ENCODE assay signal across 32 cellular contexts in genomic region chr1:103520822-103521221, GRCh38.
"Had no signal": no experiment of that assay in that cellular context is flagged by ENCODE, and none has a peak within 500 bp of the region (broad histone marks: within the 10 kb centered on the region; RNA-seq: fewer than 3 reads in every experiment).

No MANE protein-coding gene starts in this region.

- H3K36me3 ChIP-seq: adrenal gland, ascending aorta, brain microvascular endothelial cell, breast epithelium, cardiac muscle cell had no signal

- H3K4me1 ChIP-seq: adrenal gland, breast epithelium had no signal

- ATAC-seq: activated naive CD8-positive, alpha-beta T cell treated with anti-CD3 and anti-CD28 coated beads, Interleukin-2, amount 50 U/mL, for 24 hours; activated T-cell treated with anti-CD3 and anti-CD28 coated beads, Interleukin-2, amount 50 U/mL, for 72 hours; activated T-helper 17 cell treated with anti-CD3 and anti-CD28 coated beads, Interleukin-2, amount 50 U/mL, for 72 hours; body of pancreas had no signal

- DNase-seq: activated effector memory CD4-positive, alpha-beta T cell treated with anti-CD3 and anti-CD28 coated beads, Interleukin-2, amount 50 U/mL, for 16 hours; activated effector memory CD4-positive, alpha-beta T cell treated with Interleukin-2 at 50 U/mL for 16 hours; activated gamma-delta T cell; activated gamma-delta T cell treated with Interleukin-2 at 50 U/mL for 16 hours; activated naive CD4-positive, alpha-beta T cell; activated naive CD4-positive, alpha-beta T cell treated with anti-CD3 and anti-CD28 coated beads for 36 hours; activated naive CD4-positive, alpha-beta T cell treated with anti-CD3 and anti-CD28 coated beads, Interleukin-2, amount 10 ng/mL, durations not matched to agents 7 days and 5 days; activated naive CD4-positive, alpha-beta T cell treated with anti-CD3 and anti-CD28 coated beads, Interleukin-2, amount 50 U/mL, for 16 hours; activated naive CD4-positive, alpha-beta T cell treated with Interleukin-2 at 50 U/mL for 16 hours; activated naive CD8-positive, alpha-beta T cell treated with anti-CD3 and anti-CD28 coated beads for 36 hours; activated naive CD8-positive, alpha-beta T cell treated with anti-CD3 and anti-CD28 coated beads, Interleukin-2, amount 10 ng/mL, durations not matched to agents 7 days and 5 days; activated naive CD8-positive, alpha-beta T cell treated with anti-CD3 and anti-CD28 coated beads, Interleukin-2, amount 50 U/mL, for 24 hours; activated T-cell treated with anti-CD3 and anti-CD28 coated beads, Interleukin-2, amount 50 U/mL, for 4 hours; activated T-cell treated with anti-CD3 and anti-CD28 coated beads, Interleukin-2, amount 50 U/mL, for 48 hours; activated T-cell treated with anti-CD3 and anti-CD28 coated beads, Interleukin-2, amount 50 U/mL, for 72 hours; adrenal gland; amniotic stem cell; amygdala; anterior cingulate cortex; aorta; body of pancreas; brain microvascular endothelial cell; caudate nucleus; central memory CD4-positive, alpha-beta T cell; cerebellar nuclear complex had no signal

- H3K27me3 ChIP-seq: adrenal gland, ascending aorta, body of pancreas, brain microvascular endothelial cell, breast epithelium, cardiac muscle cell had no signal

- FAIRE-seq: astrocyte, bronchial epithelial cell, colon had no signal

- H3K9me3 ChIP-seq: adrenal gland, ascending aorta, body of pancreas, breast epithelium had no signal

- H3K27ac ChIP-seq: adrenal gland, ascending aorta, body of pancreas, brain microvascular endothelial cell, breast epithelium, cardiac muscle cell had no signal

- H3K4me3 ChIP-seq: adrenal gland, ascending aorta, body of pancreas, breast epithelium, cardiac muscle cell had no signal
